8 cellular contexts compared by ENCODE assay signal in the genomic region with DNA sequence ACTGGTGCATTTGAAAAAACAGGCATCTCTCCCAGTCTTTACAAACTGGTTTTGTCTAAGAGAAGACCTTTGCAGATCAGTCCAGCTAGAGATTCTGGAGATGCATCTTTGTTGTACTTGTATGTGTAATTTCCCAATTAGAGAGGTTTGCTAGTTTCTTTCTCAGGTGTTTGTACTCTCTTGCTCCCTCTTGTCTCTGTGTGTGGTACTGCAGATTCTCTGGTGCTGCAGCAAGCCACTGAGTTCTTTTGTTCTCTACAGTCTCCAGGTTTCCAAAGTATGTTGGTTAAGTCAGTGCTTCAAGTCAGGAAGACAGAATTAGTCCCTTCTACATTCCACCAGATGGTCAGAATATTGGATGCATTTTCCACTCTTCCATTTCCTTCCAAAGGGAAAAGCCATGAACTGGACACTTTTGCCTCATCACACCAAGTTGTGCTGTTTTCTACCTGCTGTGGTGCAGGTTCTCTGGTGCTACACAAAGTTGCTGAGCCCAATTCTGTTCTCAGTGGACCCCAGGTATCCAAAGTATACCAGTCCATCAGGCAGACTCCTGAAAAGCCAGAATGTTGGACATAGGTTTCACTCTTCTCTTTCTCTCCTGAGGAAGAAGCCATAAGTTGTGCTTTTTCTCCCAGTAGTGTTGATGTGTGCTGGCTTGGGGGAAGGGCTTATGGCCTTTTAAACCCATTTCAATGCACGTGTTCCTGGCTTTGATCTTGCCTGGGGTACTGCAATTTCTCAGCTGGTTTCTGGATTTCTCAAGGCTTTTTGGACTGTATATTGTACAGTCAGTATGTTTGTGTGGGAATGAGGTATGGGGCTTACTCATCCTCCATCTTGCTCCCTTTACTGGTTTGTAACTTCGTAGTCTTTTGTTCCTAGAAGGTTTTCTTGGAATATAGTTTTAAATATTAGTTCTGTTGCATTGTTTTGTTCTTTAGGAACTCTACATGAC. TPM values are rescaled to one million over a fixed set of nuclear protein-coding genes. Genes with fewer than 3 reads are reported as not detected.
DNase-seq lines count a peak whose midpoint lies in the region; ATAC-seq and TF ChIP-seq lines count a peak whose summit lies in the region.

No MANE protein-coding gene starts in this region.

- no CpG with 5 or more reads among the region's 2 CpGs for WGBS in iPS DF 6.9 (ENCODE audit: insufficient coverage, insufficient read length)

- no peak overlapping the region for H3K4me2 ChIP-seq in KMS-11

- H2AFZ ChIP-seq in KMS-11 (ENCODE audit: low read depth): no peak overlapping the region

- no peak overlapping the region for H3K9ac ChIP-seq in KMS-11

- H3K36me3 ChIP-seq in KMS-11 (ENCODE audit: insufficient read depth): no peaks in the 10 kb centered on the region
- no peaks in the 10 kb centered on the region for H3K36me3 ChIP-seq in iPS DF 6.9 (ENCODE audit: control insufficient read depth, insufficient read depth, low read length)

- H4K20me1 ChIP-seq in KMS-11 (ENCODE audit: insufficient read depth): peaks cover 12% of the 10 kb centered on the region; the same call in 1 of the 2 replicates

- H3K27ac ChIP-seq in KMS-11 (no peak overlapping the region), iPS DF 6.9 (ENCODE audit: low read length) (no peak overlapping the region)

- H3K27ac Mint-ChIP-seq in type B pancreatic cell: peak overlapping the region; percentile 30

- peak; percentile 40 for DNase-seq in stimulated activated CD4-positive, alpha-beta T cell treated with anti-CD3 and anti-CD28 coated beads, Interleukin-15, amount 100 ng/mL, for 24 hours
- DNase-seq in stimulated activated CD4-positive, alpha-beta T cell treated with anti-CD3 and anti-CD28 coated beads, Interleukin-12 subunit alpha, Interleukin-12 subunit beta, amount 100 ng/mL, for 4 hours: no peak
- peak; percentile 18 to 24 for DNase-seq in activated CD4-positive, alpha-beta T cell treated with anti-CD3 and anti-CD28 coated beads, Interleukin-2, amount 50 U/mL, for 4 hours
- DNase-seq in iPS DF 6.9 (ENCODE audit: low read depth, low spot score) (peak; percentile 63), type B pancreatic cell (ENCODE audit: extremely low spot score, unreplicated experiment) (no peak), hippocampal formation (lab: John Stamatoyannopoulos, UW) (no peak)

- ATAC-seq in HG03196 (IDR thresholded peaks at IDR 0.05; ENCODE audit: unreplicated experiment): no peak

- peaks cover 6% of the 10 kb centered on the region for H3K9me3 Mint-ChIP-seq in type B pancreatic cell

- H3K4me3 Mint-ChIP-seq in type B pancreatic cell: no peak overlapping the region

- H3K4me1 Mint-ChIP-seq in type B pancreatic cell (ENCODE audit: unreplicated experiment): peaks cover 14% of the 10 kb centered on the region

- no peaks in the 10 kb centered on the region for H3K27me3 ChIP-seq in KMS-11 (ENCODE audit: insufficient read depth, low read depth)
- H3K27me3 ChIP-seq in iPS DF 6.9 (ENCODE audit: control insufficient read depth, insufficient read depth, low read length): no peaks in the 10 kb centered on the region

- peaks cover 10% of the 10 kb centered on the region for H3K36me3 Mint-ChIP-seq in type B pancreatic cell

- peaks cover 7% of the 10 kb centered on the region for H3K4me1 ChIP-seq in KMS-11 (ENCODE audit: low read depth, poor library complexity, severe bottlenecking)
- H3K4me1 ChIP-seq in iPS DF 6.9 (ENCODE audit: control insufficient read depth, insufficient read depth, low read length): peaks cover 6% of the 10 kb centered on the region; the same call in 1 of the 2 replicates

- no peaks in the 10 kb centered on the region for H3K9me3 ChIP-seq in iPS DF 6.9 (ENCODE audit: control insufficient read depth, insufficient read depth, low read length)

- H3K27me3 Mint-ChIP-seq in type B pancreatic cell: no peaks in the 10 kb centered on the region

- peak; percentile 71 for TF ChIP-seq CTCF in KMS-11 (conservative IDR thresholded peaks at IDR 0.05; ENCODE audit: low read depth, low read length)
- TF ChIP-seq CTCF in type B pancreatic cell (conservative IDR thresholded peaks at IDR 0.05): peak; percentile 70

- peaks cover 89% of the 10 kb centered on the region for H3K79me2 ChIP-seq in KMS-11 (ENCODE audit: insufficient read depth, low read depth)

- H3K4me3 ChIP-seq in KMS-11 (IDR thresholded peaks at IDR 0.05; ENCODE audit: insufficient read depth, low read depth, low read length) (no peak overlapping the region), iPS DF 6.9 (ENCODE audit: low read length) (no peak overlapping the region)

RNA-seq across cellular contexts. Expression of gene EPC2, which starts 29.8 kb away (rescaled TPM):
- total RNA-seq in type B pancreatic cell (ENCODE audit: low replicate concordance): 34.8 and 35.9 TPM in 2 replicates

Comparison
In these comparisons a context has a peak if more than half of its experiments do, and no peak if none do; other contexts are left out.
1. DNase-seq: peak in stimulated activated CD4-positive, alpha-beta T cell treated with anti-CD3 and anti-CD28 coated beads, Interleukin-15, amount 100 ng/mL, for 24 hours (single experiment), activated CD4-positive, alpha-beta T cell treated with anti-CD3 and anti-CD28 coated beads, Interleukin-2, amount 50 U/mL, for 4 hours (2 of 2) and iPS DF 6.9 (single experiment); none in stimulated activated CD4-positive, alpha-beta T cell treated with anti-CD3 and anti-CD28 coated beads, Interleukin-12 subunit alpha, Interleukin-12 subunit beta, amount 100 ng/mL, for 4 hours (single experiment), type B pancreatic cell (single experiment) and hippocampal formation (0 of 2).